ENCODE assay signal across 19 cellular contexts in genomic region chr1:17434016-17434415, GRCh38. TPM values are rescaled to one million over a fixed set of nuclear protein-coding genes. Genes with fewer than 3 reads are reported as not detected.
A peak's percentile ranks its signal among the peaks of the same experiment; 100 is the strongest.
DNase-seq lines count a peak whose midpoint lies in the region; ATAC-seq and TF ChIP-seq lines count a peak whose summit lies in the region.
"Had no signal": no experiment of that assay in that cellular context is flagged by ENCODE, and none has a peak within 500 bp of the region (broad histone marks: within the 10 kb centered on the region; RNA-seq: fewer than 3 reads in every experiment).

No MANE protein-coding gene starts in this region.

- H3K4me1 ChIP-seq in BLaER1 (peaks cover 58% of the 10 kb centered on the region), smooth muscle cell (ENCODE audit: low read depth) (peaks cover 14% of the 10 kb centered on the region), tibial nerve (peaks cover 0 to 46% (median 9%) of the 10 kb centered on the region in 4 donors)

- no peaks in the 10 kb centered on the region for H3K9me3 Mint-ChIP-seq in WTC11
- H3K9me3 Mint-ChIP-seq: dendritic cell treated with granulocyte-macrophage colony-stimulating factor and Interleukin-4, amounts not matched to agents 40 ng/mL and 50 ng/mL, for 4 days; T-cell had no signal

- CTCF ChIA-PET in WTC11 (lab: Charles Lee), result interaction anchor here (0.6 to 1.2 kb wide), 2 partner anchors 35 to 149 kb away, joined by 3 to 7 read pairs; no protein-coding TSS in a partner anchor

- peak overlapping the region; percentile 96 for H3K27ac Mint-ChIP-seq in WTC11

- no peak for DNase-seq in GM12864 (ENCODE audit: low read depth)
- peak; percentile 59 for DNase-seq in WTC11 (ENCODE audit: low spot score)
- DNase-seq in iPS-NIHi7 (ENCODE audit: extremely low spot score), result peak; percentile 57
- DNase-seq in NOMO-1 treated with DMSO at 0.1 percent for 48 hours (lab: John Stamatoyannopoulos, UW; ENCODE audit: unreplicated experiment), result no peak
- DNase-seq in AG20443 (ENCODE audit: low spot score), result no peak
- no peak for DNase-seq in smooth muscle cell (lab: John Stamatoyannopoulos, UW; ENCODE audit: unreplicated experiment)
- no peak for DNase-seq in tibial nerve (ENCODE audit: low spot score in 2 of 2)
- DNase-seq: activated CD4-positive, alpha-beta T cell treated with anti-CD3 and anti-CD28 coated beads, Interleukin-2, amount 50 U/mL, for 4 hours; activated T-cell treated with anti-CD3 and anti-CD28 coated beads, Interleukin-2, amount 50 U/mL, for 48 hours; foreskin keratinocyte; left ventricle myocardium superior; NCI-H1417; NCI-H524 treated with DMSO at 0.1 percent for 48 hours; occipital lobe; SHP77; T-cell; thyroid gland had no signal

- no peak overlapping the region for H3K27ac ChIP-seq in BLaER1
- H3K27ac ChIP-seq in smooth muscle cell (ENCODE audit: low read depth), result no peak overlapping the region
- no peak overlapping the region for H3K27ac ChIP-seq in tibial nerve
- H3K27ac ChIP-seq: foreskin keratinocyte, thyroid gland had no signal

- H3K4me3 ChIP-seq in BLaER1, result no peak overlapping the region
- peak overlapping the region; percentile 8 for H3K4me3 ChIP-seq in GM12864 (ENCODE audit: low read depth, low read length)
- H3K4me3 ChIP-seq in smooth muscle cell, result no peak overlapping the region
- H3K4me3 ChIP-seq in tibial nerve, result no peak overlapping the region
- H3K4me3 ChIP-seq: thyroid gland had no signal

- H2AFZ ChIP-seq in smooth muscle cell (ENCODE audit: low read depth), result no peak overlapping the region

- WGBS in smooth muscle cell (ENCODE audit: low lambda C conversion rate), result 64% methylated on average over 3 of the region's 3 CpGs
- 68 to 76% methylated on average over 3 of the region's 3 CpGs for WGBS in tibial nerve, 2 donors

- H4K20me1 ChIP-seq in BLaER1 (peaks cover 85% of the 10 kb centered on the region), smooth muscle cell (ENCODE audit: low read depth) (peaks cover 83% of the 10 kb centered on the region)

- H3K27me3 ChIP-seq in BLaER1 (no peaks in the 10 kb centered on the region), smooth muscle cell (ENCODE audit: low read depth) (no peaks in the 10 kb centered on the region), tibial nerve (no peaks in the 10 kb centered on the region)
- H3K27me3 ChIP-seq: foreskin keratinocyte, thyroid gland had no signal

- H3K4me1 Mint-ChIP-seq in WTC11, result peaks cover 70% of the 10 kb centered on the region

- TF ChIP-seq POLR2A in tibial nerve (IDR thresholded peaks at IDR 0.05), result no peak

- TF ChIP-seq CTCF in GM12864 (IDR thresholded peaks at IDR 0.05; ENCODE audit: low read depth, low read length, missing control alignments), result no peak
- TF ChIP-seq CTCF in WTC11 (IDR thresholded peaks at IDR 0.05), result no peak
- no peak for TF ChIP-seq CTCF in smooth muscle cell (IDR thresholded peaks at IDR 0.05; ENCODE audit: borderline replicate concordance, insufficient read depth, poor library complexity, severe bottlenecking)
- no peak for TF ChIP-seq CTCF in tibial nerve (IDR thresholded peaks at IDR 0.05)

- no peak for TF ChIP-seq EP300 in tibial nerve (IDR thresholded peaks at IDR 0.05)

- peak overlapping the region; percentile 76 for H3K4me3 Mint-ChIP-seq in WTC11
- H3K4me3 Mint-ChIP-seq: dendritic cell treated with granulocyte-macrophage colony-stimulating factor and Interleukin-4, amounts not matched to agents 40 ng/mL and 50 ng/mL, for 4 days had no signal

- peaks cover 80% of the 10 kb centered on the region for H3K79me2 ChIP-seq in smooth muscle cell (ENCODE audit: low read depth)

- H3K36me3 Mint-ChIP-seq in WTC11, result peaks cover 65% of the 10 kb centered on the region

- peak; percentile 65 for ATAC-seq in WTC11
- ATAC-seq: foreskin keratinocyte, left ventricle myocardium superior, T-cell had no signal

- POLR2A ChIA-PET in WTC11 (lab: Charles Lee), result interaction anchor here (1.2 kb wide), 1 partner anchor 36 kb away, joined by 4 read pairs; no protein-coding TSS in a partner anchor

- H3K9me3 ChIP-seq in BLaER1, result no peaks in the 10 kb centered on the region
- no peaks in the 10 kb centered on the region for H3K9me3 ChIP-seq in smooth muscle cell (replicated peaks; ENCODE audit: low read depth)
- no peaks in the 10 kb centered on the region for H3K9me3 ChIP-seq in tibial nerve
- H3K9me3 ChIP-seq: thyroid gland had no signal

- no peaks in the 10 kb centered on the region for H3K27me3 Mint-ChIP-seq in WTC11 (ENCODE audit: low read depth)
- H3K27me3 Mint-ChIP-seq: dendritic cell treated with granulocyte-macrophage colony-stimulating factor and Interleukin-4, amounts not matched to agents 40 ng/mL and 50 ng/mL, for 4 days; T-cell had no signal

- H3K9ac ChIP-seq in BLaER1 (no peak overlapping the region), smooth muscle cell (ENCODE audit: low read depth) (no peak overlapping the region)

- H3K36me3 ChIP-seq in BLaER1, result peaks cover 82% of the 10 kb centered on the region
- H3K36me3 ChIP-seq in smooth muscle cell (ENCODE audit: low read depth), result no peaks in the 10 kb centered on the region
- peaks cover 0 to 42% (median 0%) of the 10 kb centered on the region in 3 donors for H3K36me3 ChIP-seq in tibial nerve
- H3K36me3 ChIP-seq: thyroid gland had no signal

- H3F3A ChIP-seq in smooth muscle cell (ENCODE audit: low read depth), result peaks cover 11% of the 10 kb centered on the region

- H3K4me2 ChIP-seq in BLaER1 (peak overlapping the region; percentile 89; the same call in 1 of the 2 replicates), smooth muscle cell (no peak overlapping the region)

TF ChIP-seq in WTC11, 78 proteins besides CTCF, POLR2A, EP300 and RAD21:
- TF ChIP-seq SMAD4 (CRISPR knock-in tag; IDR thresholded peaks at IDR 0.05) (no peak), ZNF281 (CRISPR knock-in tag; IDR thresholded peaks at IDR 0.05) (peak; percentile 86), CREM (CRISPR knock-in tag; IDR thresholded peaks at IDR 0.05) (0 out of 2 replicates have a peak, but pooled peaks have one; percentile 37), CREB1 (CRISPR knock-in tag; IDR thresholded peaks at IDR 0.05) (peak; percentile 33; the same call in 1 of the 2 replicates), EMX1 (CRISPR knock-in tag; IDR thresholded peaks at IDR 0.05) (no peak), ETV6 (CRISPR knock-in tag; IDR thresholded peaks at IDR 0.05) (peak; percentile 59), TEAD1 (CRISPR knock-in tag; IDR thresholded peaks at IDR 0.05) (peak; percentile 84; the same call in 1 of the 2 replicates), AFF4 (CRISPR knock-in tag; IDR thresholded peaks at IDR 0.05; ENCODE audit: borderline replicate concordance) (0 out of 2 replicates have a peak, but pooled peaks have one; percentile 69)

RNA-seq across cellular contexts. Expression of gene RCC2, which starts 5.5 kb away (rescaled TPM):
- 377 to 407 TPM (median 395 TPM) in 3 replicates for total RNA-seq in WTC11 (2021)
- 35.2 and 44.5 TPM in 2 replicates for total RNA-seq in smooth muscle cell
- polyA plus RNA-seq in smooth muscle cell, result 21.2 and 28.0 TPM in 2 replicates
- 10 to 100 TPM; 27.1 to 44.1 (median 30.1) TPM for total RNA-seq in tibial nerve

Comparison
In these comparisons a context has a peak if more than half of its experiments do, and no peak if none do; other contexts are left out.
1. DNase-seq: peak in WTC11 (single experiment) and iPS-NIHi7 (single experiment); none in GM12864 (single experiment), NOMO-1 treated with DMSO at 0.1 percent for 48 hours (single experiment), AG20443 (single experiment), smooth muscle cell (single experiment) and tibial nerve (0 of 2).